In genomic region chr7:410395-410910, GRCh38 we compare ENCODE assay signal across 25 cellular contexts.
DNase-seq lines count a peak whose midpoint lies in the region; ATAC-seq and TF ChIP-seq lines count a peak whose summit lies in the region.
"Had no signal": no experiment of that assay in that cellular context is flagged by ENCODE, and none has a peak within 500 bp of the region (broad histone marks: within the 10 kb centered on the region; RNA-seq: fewer than 3 reads in every experiment).

No MANE protein-coding gene starts in this region.

- TF ChIP-seq CTCF in natural killer cell (IDR thresholded peaks at IDR 0.05) (no peak), endodermal cell (conservative IDR thresholded peaks at IDR 0.05) (no peak), mucosa of descending colon (IDR thresholded peaks at IDR 0.05) (no peak)

- H3K4me3 ChIP-seq in endodermal cell (ENCODE audit: low read length), result no peak overlapping the region
- H3K4me3 ChIP-seq in mucosa of descending colon, result no peak overlapping the region
- H3K4me3 ChIP-seq: K562 had no signal

- no peak overlapping the region for H3K4me3 Mint-ChIP-seq in natural killer cell treated with Interleukin-12 subunit alpha and Interleukin-12 subunit beta and Interleukin-15 and Interleukin-18, amount 100 ng/mL, for 72 hours
- H3K4me3 Mint-ChIP-seq in natural killer cell, result no peak overlapping the region
- H3K4me3 Mint-ChIP-seq in endodermal cell, result no peak overlapping the region
- H3K4me3 Mint-ChIP-seq in activated T-helper 17 cell treated with anti-CD3 and anti-CD28 coated beads, Interleukin-2, amount 50 U/mL, for 72 hours, result no peak overlapping the region
- H3K4me3 Mint-ChIP-seq: activated CD4-positive, alpha-beta T cell treated with anti-CD3 and anti-CD28 coated beads for 36 hours; B cell; CD8-positive, alpha-beta memory T cell; central memory CD8-positive, alpha-beta T cell; dendritic cell treated with granulocyte-macrophage colony-stimulating factor and Interleukin-4, amounts not matched to agents 40 ng/mL and 50 ng/mL, for 4 days; naive thymus-derived CD8-positive, alpha-beta T cell had no signal

- peaks cover 0 to 5% of the 10 kb centered on the region in 2 donors for H3K4me1 Mint-ChIP-seq in natural killer cell treated with Interleukin-12 subunit alpha and Interleukin-12 subunit beta and Interleukin-15 and Interleukin-18, amount 100 ng/mL, for 72 hours (ENCODE audit: low read depth in 2 of 2)
- H3K4me1 Mint-ChIP-seq in natural killer cell (no peaks in the 10 kb centered on the region), endodermal cell (peaks cover 12% of the 10 kb centered on the region)
- H3K4me1 Mint-ChIP-seq in activated T-helper 17 cell treated with anti-CD3 and anti-CD28 coated beads, Interleukin-2, amount 50 U/mL, for 72 hours, result no peaks in the 10 kb centered on the region
- H3K4me1 Mint-ChIP-seq: activated CD4-positive, alpha-beta T cell treated with anti-CD3 and anti-CD28 coated beads for 36 hours; CD8-positive, alpha-beta memory T cell; central memory CD8-positive, alpha-beta T cell; naive thymus-derived CD8-positive, alpha-beta T cell had no signal

- no peaks in the 10 kb centered on the region for H3K9me3 Mint-ChIP-seq in natural killer cell treated with Interleukin-12 subunit alpha and Interleukin-12 subunit beta and Interleukin-15 and Interleukin-18, amount 100 ng/mL, for 72 hours
- H3K9me3 Mint-ChIP-seq in natural killer cell, result peaks cover 0 to 4% of the 10 kb centered on the region in 2 donors
- H3K9me3 Mint-ChIP-seq in endodermal cell, result no peaks in the 10 kb centered on the region
- H3K9me3 Mint-ChIP-seq in activated T-helper 17 cell treated with anti-CD3 and anti-CD28 coated beads, Interleukin-2, amount 50 U/mL, for 72 hours, result no peaks in the 10 kb centered on the region
- H3K9me3 Mint-ChIP-seq: CD8-positive, alpha-beta memory T cell; central memory CD8-positive, alpha-beta T cell; dendritic cell treated with granulocyte-macrophage colony-stimulating factor and Interleukin-4, amounts not matched to agents 40 ng/mL and 50 ng/mL, for 4 days had no signal

- DNase-seq in natural killer cell treated with Interleukin-12 subunit alpha and Interleukin-12 subunit beta and Interleukin-15 and Interleukin-18, amount 100 ng/mL, for 72 hours (ENCODE audit: low spot score), result peak; percentile 56
- DNase-seq in natural killer cell (no peak), endodermal cell (peak; percentile 39), mucosa of descending colon (peak in 2 of 3 donors; percentile 11 to 37), nucleus accumbens (lab: John Stamatoyannopoulos, UW) (no peak), GM03348 (ENCODE audit: low spot score) (no peak)
- DNase-seq: ACHN; activated CD4-positive, alpha-beta T cell treated with anti-CD3 and anti-CD28 coated beads for 36 hours; activated T-cell treated with anti-CD3 and anti-CD28 coated beads, Interleukin-2, amount 50 U/mL, for 48 hours; DMS 273 treated with DMSO at 0.1 percent for 48 hours; EL; GOT3; midbrain; NCI-H1092 treated with DMSO at 0.1 percent for 48 hours; NCI-H1694 treated with DMSO at 0.1 percent for 48 hours; OCI-M1; small intestine; stimulated activated naive CD4-positive, alpha-beta T cell had no signal

- H3K27ac ChIP-seq in endodermal cell (ENCODE audit: low read depth, low read length), result no peak overlapping the region

- H3K27ac Mint-ChIP-seq in natural killer cell treated with Interleukin-12 subunit alpha and Interleukin-12 subunit beta and Interleukin-15 and Interleukin-18, amount 100 ng/mL, for 72 hours, result no peak overlapping the region
- no peak overlapping the region for H3K27ac Mint-ChIP-seq in natural killer cell
- H3K27ac Mint-ChIP-seq in endodermal cell, result no peak overlapping the region
- no peak overlapping the region for H3K27ac Mint-ChIP-seq in activated T-helper 17 cell treated with anti-CD3 and anti-CD28 coated beads, Interleukin-2, amount 50 U/mL, for 72 hours
- H3K27ac Mint-ChIP-seq: activated CD4-positive, alpha-beta T cell treated with anti-CD3 and anti-CD28 coated beads for 36 hours; B cell; CD8-positive, alpha-beta memory T cell; dendritic cell treated with granulocyte-macrophage colony-stimulating factor and Interleukin-4, amounts not matched to agents 40 ng/mL and 50 ng/mL, for 4 days; naive thymus-derived CD8-positive, alpha-beta T cell had no signal

- 90 to 93% methylated on average over 20 of the region's 20 CpGs for WGBS in endodermal cell (ENCODE audit: insufficient coverage in 1 of 2, insufficient read length in 1 of 2), 2 experiments

- no peaks in the 10 kb centered on the region for H3K27me3 ChIP-seq in endodermal cell (ENCODE audit: control insufficient read depth, insufficient read depth, low read length, poor library complexity, severe bottlenecking)

- H3K36me3 Mint-ChIP-seq in natural killer cell treated with Interleukin-12 subunit alpha and Interleukin-12 subunit beta and Interleukin-15 and Interleukin-18, amount 100 ng/mL, for 72 hours, result no peaks in the 10 kb centered on the region
- H3K36me3 Mint-ChIP-seq in natural killer cell, result no peaks in the 10 kb centered on the region
- H3K36me3 Mint-ChIP-seq in endodermal cell (ENCODE audit: low read depth), result no peaks in the 10 kb centered on the region
- H3K36me3 Mint-ChIP-seq in activated T-helper 17 cell treated with anti-CD3 and anti-CD28 coated beads, Interleukin-2, amount 50 U/mL, for 72 hours (ENCODE audit: low read depth), result no peaks in the 10 kb centered on the region
- H3K36me3 Mint-ChIP-seq: CD8-positive, alpha-beta memory T cell; naive thymus-derived CD8-positive, alpha-beta T cell had no signal

- H3K4me1 ChIP-seq in endodermal cell (ENCODE audit: control insufficient read depth, insufficient read depth, low read length) (peaks cover 10% of the 10 kb centered on the region), mucosa of descending colon (ENCODE audit: low read depth) (no peaks in the 10 kb centered on the region)

- ATAC-seq in natural killer cell treated with Interleukin-12 subunit alpha and Interleukin-12 subunit beta and Interleukin-15 and Interleukin-18, amount 100 ng/mL, for 72 hours, result peak in 1 of 2 donors; percentile 40
- ATAC-seq in natural killer cell (no peak), mucosa of descending colon (no peak)
- ATAC-seq in activated T-helper 17 cell treated with anti-CD3 and anti-CD28 coated beads, Interleukin-2, amount 50 U/mL, for 72 hours (replicated peaks), result no peak
- ATAC-seq: activated CD4-positive, alpha-beta T cell treated with anti-CD3 and anti-CD28 coated beads for 36 hours; K562; naive thymus-derived CD8-positive, alpha-beta T cell had no signal

- H3K36me3 ChIP-seq in endodermal cell (ENCODE audit: control insufficient read depth, insufficient read depth, low read length) (no peaks in the 10 kb centered on the region), mucosa of descending colon (ENCODE audit: low read depth) (no peaks in the 10 kb centered on the region)

- peaks cover 8 to 9% of the 10 kb centered on the region in 2 donors for H3K27me3 Mint-ChIP-seq in natural killer cell treated with Interleukin-12 subunit alpha and Interleukin-12 subunit beta and Interleukin-15 and Interleukin-18, amount 100 ng/mL, for 72 hours
- peaks cover 0 to 11% of the 10 kb centered on the region in 2 donors for H3K27me3 Mint-ChIP-seq in natural killer cell (ENCODE audit: low read depth in 2 of 2)
- no peaks in the 10 kb centered on the region for H3K27me3 Mint-ChIP-seq in endodermal cell (ENCODE audit: insufficient read depth)
- H3K27me3 Mint-ChIP-seq in activated T-helper 17 cell treated with anti-CD3 and anti-CD28 coated beads, Interleukin-2, amount 50 U/mL, for 72 hours, result peaks cover 4% of the 10 kb centered on the region
- H3K27me3 Mint-ChIP-seq: activated CD4-positive, alpha-beta T cell treated with anti-CD3 and anti-CD28 coated beads for 36 hours had no signal

- no peak overlapping the region for H3K9ac ChIP-seq in endodermal cell (ENCODE audit: extremely low read depth, low read length, poor library complexity, severe bottlenecking)

- intact Hi-C loops in natural killer cell (cut with micrococcal nuclease) (no loop called here), mucosa of descending colon (cut with DNase I, micrococcal nuclease) (no loop called here)

- no peaks in the 10 kb centered on the region for H3K9me3 ChIP-seq in endodermal cell (ENCODE audit: control insufficient read depth, low read length)
- no peaks in the 10 kb centered on the region for H3K9me3 ChIP-seq in mucosa of descending colon

Comparison
In these comparisons a context has a peak if more than half of its experiments do, and no peak if none do; other contexts are left out.
1. DNase-seq: peak in natural killer cell treated with Interleukin-12 subunit alpha and Interleukin-12 subunit beta and Interleukin-15 and Interleukin-18, amount 100 ng/mL, for 72 hours (single experiment), endodermal cell (single experiment) and mucosa of descending colon (2 of 3); none in natural killer cell (single experiment), nucleus accumbens (0 of 56) and GM03348 (single experiment).